ENCODE assay signal across 19 cellular contexts in the genomic region with DNA sequence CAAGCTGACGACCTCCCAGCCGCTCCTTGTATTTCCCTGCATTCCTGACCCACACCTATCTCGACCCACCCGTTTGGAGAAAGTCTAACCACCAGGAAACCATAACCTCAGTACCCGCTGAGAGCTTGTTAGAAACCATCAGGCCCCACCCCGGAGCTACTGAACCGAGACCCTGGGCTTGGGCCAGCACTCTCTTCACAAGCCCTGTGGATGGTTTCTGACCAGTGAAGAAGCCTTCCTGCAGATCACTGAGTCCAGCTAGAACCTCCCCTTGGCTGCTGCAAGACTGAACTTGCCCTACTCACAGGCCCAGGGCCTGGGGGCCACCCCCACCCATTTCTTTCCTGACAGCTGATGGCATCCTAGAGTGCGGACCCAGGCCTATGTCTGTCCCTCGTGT.
"Had no signal": no experiment of that assay in that cellular context is flagged by ENCODE, and none has a peak within 500 bp of the region (broad histone marks: within the 10 kb centered on the region; RNA-seq: fewer than 3 reads in every experiment).

No MANE protein-coding gene starts in this region.

- ATAC-seq: Right ventricle myocardium inferior, SK-N-SH treated with all-trans-retinoic acid at 6 μM for 48 hours had no signal

- H3K4me3 ChIP-seq: MG63, SJCRH30 had no signal

- H3K36me3 ChIP-seq: SJCRH30 had no signal

- H3K27ac ChIP-seq: SJCRH30 had no signal

- H3K4me1 ChIP-seq: SJCRH30 had no signal

- DNase-seq: Karpas-422, KG1, MG63, NCI-H1092 treated with DMSO at 0.1 percent for 48 hours, NCI-H1436, NCI-H187, NCI-H2029, NCI-H2081 treated with DMSO at 0.1 percent for 48 hours, NCI-H2171, NCI-H226, NCI-H446, NCI-H510A, NCI-H524 treated with DMSO at 0.1 percent for 48 hours, NCI-H69, NCI-H774, SHP77 treated with DMSO at 0.1 percent for 48 hours, SJCRH30 had no signal

- H3K27me3 ChIP-seq: MG63, SJCRH30 had no signal

- H3K9me3 ChIP-seq: MG63, SJCRH30 had no signal
